10 cellular contexts compared by ENCODE assay signal in the genomic region with DNA sequence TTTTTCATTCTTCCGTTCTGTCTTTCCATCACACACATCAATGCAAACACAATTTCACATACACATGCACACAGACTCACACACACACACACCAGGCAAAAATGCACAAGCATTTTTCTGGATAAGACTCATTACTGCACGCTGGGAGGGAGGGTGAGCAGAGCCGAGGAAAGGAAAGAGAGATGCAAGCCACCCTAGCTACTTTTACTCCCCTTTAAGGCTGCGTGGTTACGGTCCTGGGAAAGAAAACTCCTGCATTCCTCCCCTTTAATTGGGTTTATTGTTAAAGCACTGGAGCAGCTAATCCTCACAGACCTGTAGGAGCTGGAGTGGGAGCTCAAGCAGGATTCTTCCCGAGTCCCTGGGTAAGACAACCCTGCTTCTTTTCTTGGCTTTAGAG. TPM values are rescaled to one million over a fixed set of nuclear protein-coding genes. Genes with fewer than 3 reads are reported as not detected.
DNase-seq lines count a peak whose midpoint lies in the region; ATAC-seq, FAIRE-seq and TF ChIP-seq lines count a peak whose summit lies in the region.
"Had no signal": no experiment of that assay in that cellular context is flagged by ENCODE, and none has a peak within 500 bp of the region (broad histone marks: within the 10 kb centered on the region; RNA-seq: fewer than 3 reads in every experiment).

A gene (plus strand): TSS at position 307 of the 400 bp plus-strand sequence. CDS start 11,270 bp downstream, outside the sequence.

- dilution Hi-C loops in mammary epithelial cell (cut with HindIII; ENCODE audit: low sequenced_read_pairs) = loop anchor here (10.0 kb wide), 1 partner anchor 181 kb away; no protein-coding TSS in a partner anchor

- intact Hi-C loops in mammary epithelial cell (cut with micrococcal nuclease) (no loop called here), K562 (cut with micrococcal nuclease) (loop anchor here (10.0 kb wide), 1 partner anchor 411 kb away; no protein-coding TSS in a partner anchor)

- H3K9me1 ChIP-seq in K562 (ENCODE audit: control insufficient read depth, insufficient read depth, low read length) = no peaks in the 10 kb centered on the region

- H3K79me2 ChIP-seq in mammary epithelial cell (ENCODE audit: insufficient read depth, low read length) = no peaks in the 10 kb centered on the region
- no peaks in the 10 kb centered on the region for H3K79me2 ChIP-seq in K562 (ENCODE audit: control insufficient read depth, insufficient read depth, low read length)

- no peak within 1 kb of the TSS for H3K4me2 ChIP-seq in mammary epithelial cell (ENCODE audit: insufficient read depth, low read depth, low read length)
- H3K4me2 ChIP-seq in K562 (ENCODE audit: insufficient read depth, low read length) = no peak within 1 kb of the TSS
- H3K4me2 ChIP-seq: BLaER1 treated with 17β-estradiol and CSF1 and Interleukin-3, amounts not matched to agents 10 nM and 100 nM had no signal

- CTCF ChIA-PET in mammary epithelial cell (lab: Charles Lee; ENCODE audit: low non-redundant PET) (no interaction called here), K562 (lab: Yijun Ruan, JAX; ENCODE audit: low intra/inter-chr PET ratio) (no interaction called here)

- POLR2A ChIA-PET in K562 (lab: Yijun Ruan, JAX) = interaction anchor here (0.9 to 1.6 kb wide), 2 partner anchors 13 to 46 kb away, joined by 3 read pairs; no protein-coding TSS in a partner anchor

- peak; percentile 28 to 53 for DNase-seq in T47D (ENCODE audit: low read depth in 1 of 2, low spot score in 1 of 2)
- DNase-seq in mammary epithelial cell = no peak
- no peak for DNase-seq in K562 (ENCODE audit: extremely low read depth in 1 of 4, low spot score in 3 of 4)
- peak; percentile 80 for DNase-seq in kidney glomerular epithelial cell (lab: John Stamatoyannopoulos, UW)
- no peak for DNase-seq in activated effector memory CD4-positive, alpha-beta T cell treated with anti-CD3 and anti-CD28 coated beads, Interleukin-2, amount 50 U/mL, for 16 hours
- DNase-seq: SHP77 treated with DMSO at 0.1 percent for 48 hours had no signal

- 45% methylated on average over 6 of the region's 6 CpGs for WGBS in mammary epithelial cell (ENCODE audit: low coverage, missing lambda C conversion rate)
- WGBS in K562 (ENCODE audit: insufficient coverage, low coverage, missing lambda C conversion rate) = 0% methylated on average over 6 of the region's 6 CpGs

- H3K27me3 ChIP-seq in mammary epithelial cell (ENCODE audit: insufficient read depth, low read length) (no peaks in the 10 kb centered on the region), K562 (ENCODE audit: control insufficient read depth in 2 of 2, insufficient read depth in 2 of 2, low read length in 2 of 2) (peaks cover 13 to 24% of the 10 kb centered on the region in 2 experiments; a peak in 4 of 5 replicates)
- H3K27me3 ChIP-seq: BLaER1 treated with 17β-estradiol and CSF1 and Interleukin-3, amounts not matched to agents 10 nM and 100 nM had no signal

- H2AFZ ChIP-seq in mammary epithelial cell (ENCODE audit: low read depth, low read length) (no peak within 1 kb of the TSS), K562 (ENCODE audit: low read depth, low read length) (no peak within 1 kb of the TSS)

- no peak for TF ChIP-seq CTCF in mammary epithelial cell (conservative IDR thresholded peaks at IDR 0.05 in 1 of 2, IDR thresholded peaks at IDR 0.05 in 1 of 2; ENCODE audit: extremely low read depth in 1 of 2, insufficient read depth in 1 of 2, low read depth in 1 of 2, low read length in 2 of 2)
- no peak for TF ChIP-seq CTCF in K562 (IDR thresholded peaks at IDR 0.05 in 2 of 3, conservative IDR thresholded peaks at IDR 0.05 in 1 of 3; ENCODE audit: insufficient read depth in 2 of 3, low read depth in 1 of 3, low read length in 3 of 3)

- H3K36me3 ChIP-seq in mammary epithelial cell (ENCODE audit: insufficient read depth, low read length) (no peaks in the 10 kb centered on the region), K562 (ENCODE audit: control insufficient read depth, insufficient read depth, low read length) (no peaks in the 10 kb centered on the region)
- H3K36me3 ChIP-seq: BLaER1 treated with 17β-estradiol and CSF1 and Interleukin-3, amounts not matched to agents 10 nM and 100 nM had no signal

- H3K9ac ChIP-seq in mammary epithelial cell (ENCODE audit: insufficient read depth, low read length) (no peak within 1 kb of the TSS), K562 (ENCODE audit: insufficient read depth in 1 of 2, low read depth in 2 of 2, low read length in 2 of 2) (no peak within 1 kb of the TSS)
- H3K9ac ChIP-seq: BLaER1 treated with 17β-estradiol and CSF1 and Interleukin-3, amounts not matched to agents 10 nM and 100 nM had no signal

- no peak for TF ChIP-seq EP300 in K562 (IDR thresholded peaks at IDR 0.05; ENCODE audit: low read length)

- TF ChIP-seq POLR2A in K562 (conservative IDR thresholded peaks at IDR 0.05) = no peak

- H3K4me1 ChIP-seq in mammary epithelial cell (ENCODE audit: insufficient read depth, low read length) (peaks cover 17% of the 10 kb centered on the region), K562 (replicated peaks in 1 of 2; ENCODE audit: control insufficient read depth in 2 of 2, insufficient read depth in 2 of 2, low read length in 2 of 2) (peaks cover 0 to 3% of the 10 kb centered on the region in 2 experiments; a peak in 1 of 5 replicates)
- H3K4me1 ChIP-seq: BLaER1 treated with 17β-estradiol and CSF1 and Interleukin-3, amounts not matched to agents 10 nM and 100 nM had no signal

- no peaks in the 10 kb centered on the region for H3K9me3 ChIP-seq in mammary epithelial cell (replicated peaks; ENCODE audit: insufficient read depth, low read length)
- no peaks in the 10 kb centered on the region for H3K9me3 ChIP-seq in K562 (replicated peaks; ENCODE audit: control insufficient read depth, insufficient read depth, low read depth, low read length)

- in situ Hi-C loops in T47D (cut with HindIII; ENCODE audit: low pct_unique_long_range_greater_than_20kb, low sequenced_read_pairs) = no loop called here
- in situ Hi-C loops in mammary epithelial cell (cut with MboI; ENCODE audit: low sequenced_read_pairs in 2 of 2) = no loop called here
- in situ Hi-C loops in K562 (cut with MboI) = loop anchor here (25.0 kb wide), 1 partner anchor 404 kb away; no protein-coding TSS in a partner anchor

- H3K27ac ChIP-seq in mammary epithelial cell (ENCODE audit: insufficient read depth, low read depth, low read length) = no peak within 1 kb of the TSS
- no peak within 1 kb of the TSS for H3K27ac ChIP-seq in K562 (ENCODE audit: extremely low read depth, low read depth, low read length)
- H3K27ac ChIP-seq: BLaER1 treated with 17β-estradiol and CSF1 and Interleukin-3, amounts not matched to agents 10 nM and 100 nM had no signal

- FAIRE-seq in K562 (lab: Jason Lieb, UNC) = peak; percentile 29

- BruUV-seq in mammary epithelial cell (replicated peaks; lab: Mats Ljungman, UMichigan) (no TSS peak), K562 (replicated peaks; lab: Mats Ljungman, UMichigan) (no TSS peak)

- ATAC-seq in K562 (peak; percentile 75), GM21786 (IDR thresholded peaks at IDR 0.05; ENCODE audit: unreplicated experiment) (no peak), GM21381 (IDR thresholded peaks at IDR 0.05; ENCODE audit: unreplicated experiment) (no peak), GM19452 (IDR thresholded peaks at IDR 0.05; ENCODE audit: unreplicated experiment) (no peak)

- no peak within 1 kb of the TSS for H3K4me3 ChIP-seq in mammary epithelial cell (replicated peaks in 1 of 3; ENCODE audit: insufficient read depth in 1 of 3, low read depth in 2 of 3, low read length in 3 of 3)
- H3K4me3 ChIP-seq in K562 = no peak within 1 kb of the TSS
- H3K4me3 ChIP-seq: BLaER1 treated with 17β-estradiol and CSF1 and Interleukin-3, amounts not matched to agents 10 nM and 100 nM had no signal

- no peak for TF ChIP-seq RAD21 in K562 (CRISPR knock-in tag; conservative IDR thresholded peaks at IDR 0.05 in 1 of 2, IDR thresholded peaks at IDR 0.05 in 1 of 2)

- H4K20me1 ChIP-seq in mammary epithelial cell (ENCODE audit: insufficient read depth, low read length) = no peaks in the 10 kb centered on the region
- H4K20me1 ChIP-seq in K562 (replicated peaks; ENCODE audit: control insufficient read depth, insufficient read depth, low read length) = no peaks in the 10 kb centered on the region; the same call in 1 of the 2 replicates
- H4K20me1 ChIP-seq: BLaER1 treated with 17β-estradiol and CSF1 and Interleukin-3, amounts not matched to agents 10 nM and 100 nM had no signal

TF ChIP-seq in K562, 482 proteins besides CTCF, POLR2A, EP300 and RAD21 (continues in another document):
- TF ChIP-seq, protein P1, sequence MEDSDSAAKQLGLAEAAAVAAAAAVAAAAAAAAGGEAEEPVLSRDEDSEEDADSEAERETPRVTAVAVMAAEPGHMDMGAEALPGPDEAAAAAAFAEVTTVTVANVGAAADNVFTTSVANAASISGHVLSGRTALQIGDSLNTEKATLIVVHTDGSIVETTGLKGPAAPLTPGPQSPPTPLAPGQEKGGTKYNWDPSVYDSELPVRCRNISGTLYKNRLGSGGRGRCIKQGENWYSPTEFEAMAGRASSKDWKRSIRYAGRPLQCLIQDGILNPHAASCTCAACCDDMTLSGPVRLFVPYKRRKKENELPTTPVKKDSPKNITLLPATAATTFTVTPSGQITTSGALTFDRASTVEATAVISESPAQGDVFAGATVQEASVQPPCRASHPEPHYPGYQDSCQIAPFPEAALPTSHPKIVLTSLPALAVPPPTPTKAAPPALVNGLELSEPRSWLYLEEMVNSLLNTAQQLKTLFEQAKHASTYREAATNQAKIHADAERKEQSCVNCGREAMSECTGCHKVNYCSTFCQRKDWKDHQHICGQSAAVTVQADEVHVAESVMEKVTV (CRISPR knock-in tag; IDR thresholded peaks at IDR 0.05) = no peak
- no peak for TF ChIP-seq ZBED1 (IDR thresholded peaks at IDR 0.05)

RNA-seq across cellular contexts. Expression of the gene that starts here (rescaled TPM):
- total RNA-seq in mammary epithelial cell (not detected), K562 (2014; rRNA removed) (not detected in 2 replicates), K562 (2014; rRNA removed; fragmentation: Illumina TruSeq; extraction: Trizol) (not detected in 2 replicates), K562 (2015; rRNA removed; fragmentation: Illumina TruSeq; extraction: Trizol) (not detected in 2 replicates), K562 (2021) (not detected in 2 replicates)
- polyA plus RNA-seq in mammary epithelial cell (not detected), K562 (2011; rRNA removed) (not detected in 2 replicates), K562 (2014; fragmentation: Illumina TruSeq; extraction: Trizol) (not detected in 2 replicates), K562 (2014; fragmentation: Nextera tagmentation; extraction: Ambion mirVana) (not detected), K562 (2014; rRNA removed) (not detected in 2 replicates)
- not detected for polyA minus RNA-seq in mammary epithelial cell
- not detected in 2 replicates for total RNA-seq in K562 (2011; cell fraction: chromatin; rRNA removed; ENCODE audit: low replicate concordance)
- not detected in 2 replicates for total RNA-seq in K562 (2011; cell fraction: nucleolus; rRNA removed)
- not detected in 2 replicates for total RNA-seq in K562 (2011; cell fraction: nucleoplasm; rRNA removed)
- polyA plus RNA-seq in K562 (2011; cell fraction: cytosol; rRNA removed) = not detected in 2 replicates
- not detected in 2 replicates for polyA plus RNA-seq in K562 (2011; cell fraction: nucleus; rRNA removed)
- not detected in 2 replicates for polyA plus RNA-seq in K562 (2012)
- not detected in 2 replicates for polyA minus RNA-seq in K562 (2011; rRNA and poly(A)+ RNA removed)
- polyA minus RNA-seq in K562 (2011; cell fraction: cytosol; rRNA and poly(A)+ RNA removed) = not detected in 2 replicates
- polyA minus RNA-seq in K562 (2011; cell fraction: nucleus; rRNA and poly(A)+ RNA removed) = not detected in 2 replicates

Comparison
In these comparisons a context has a peak if more than half of its experiments do, and no peak if none do; other contexts are left out.
1. DNase-seq: peak in T47D (2 of 2) and kidney glomerular epithelial cell (single experiment); none in mammary epithelial cell (single experiment), K562 (0 of 4) and activated effector memory CD4-positive, alpha-beta T cell treated with anti-CD3 and anti-CD28 coated beads, Interleukin-2, amount 50 U/mL, for 16 hours (single experiment).
2. Peak in ATAC-seq in K562; RNA of the gene not detected or under 1 TPM.